ENCODE assay signal across 8 cellular contexts in genomic region chr4:184649971-184650855, GRCh38. TPM values are rescaled to one million over a fixed set of nuclear protein-coding genes. Genes with fewer than 3 reads are reported as not detected.
A peak's percentile ranks its signal among the peaks of the same experiment; 100 is the strongest.
DNase-seq lines count a peak whose midpoint lies in the region; ATAC-seq and TF ChIP-seq lines count a peak whose summit lies in the region.

No MANE protein-coding gene starts in this region.

- TF ChIP-seq CTCF in epithelial cell of proximal tubule (conservative IDR thresholded peaks at IDR 0.05; ENCODE audit: low read depth, low read length) (no peak), nephron progenitor cell (IDR thresholded peaks at IDR 0.05) (no peak)

- no peaks in the 10 kb centered on the region for H3K36me3 ChIP-seq in CD8-positive, alpha-beta memory T cell (ENCODE audit: insufficient read depth, low read length)

- peak overlapping the region; percentile 69 for H3K27ac ChIP-seq in CD8-positive, alpha-beta memory T cell (ENCODE audit: low read depth, low read length)

- H3K36me3 Mint-ChIP-seq in CD8-positive, alpha-beta memory T cell: peaks cover 0 to 38% (median 6%) of the 10 kb centered on the region in 3 donors
- H3K36me3 Mint-ChIP-seq in T-helper 17 cell (ENCODE audit: low read depth) (peaks cover 7% of the 10 kb centered on the region), nephron progenitor cell (ENCODE audit: low read depth) (peaks cover 10% of the 10 kb centered on the region)

- no peaks in the 10 kb centered on the region for H3K27me3 ChIP-seq in CD8-positive, alpha-beta memory T cell (ENCODE audit: insufficient read depth, low read length, poor library complexity, severe bottlenecking)

- peaks cover 41% of the 10 kb centered on the region for H3K4me1 ChIP-seq in CD8-positive, alpha-beta memory T cell (ENCODE audit: insufficient read depth, low read length)

- H3K9me3 ChIP-seq in CD8-positive, alpha-beta memory T cell (ENCODE audit: low read length): no peaks in the 10 kb centered on the region
- no peaks in the 10 kb centered on the region for H3K9me3 ChIP-seq in T-helper 17 cell (ENCODE audit: control insufficient read depth, low read length, poor library complexity, severe bottlenecking)

- no peaks in the 10 kb centered on the region for H3K9me3 Mint-ChIP-seq in CD8-positive, alpha-beta memory T cell
- H3K9me3 Mint-ChIP-seq in nephron progenitor cell: no peaks in the 10 kb centered on the region

- peak overlapping the region; percentile 69 for H3K4me3 ChIP-seq in CD8-positive, alpha-beta memory T cell (ENCODE audit: low read length)
- peak overlapping the region; percentile 83 for H3K4me3 ChIP-seq in epithelial cell of proximal tubule (ENCODE audit: low read depth, low read length)

- CTCF ChIA-PET in CD8-positive, alpha-beta memory T cell (lab: Charles Lee): interaction anchor here (0.9 to 3.1 kb wide), 8 partner anchors 13 to 390 kb away, joined by 3 to 18 read pairs (median 6); partner anchors contain the start of gene CENPU

- peak overlapping the region; percentile 88 to 97 (median 92) for H3K4me3 Mint-ChIP-seq in CD8-positive, alpha-beta memory T cell
- H3K4me3 Mint-ChIP-seq in T-helper 17 cell (peak overlapping the region; percentile 98), nephron progenitor cell (peak overlapping the region; percentile 92)

- peak; percentile 10 for ATAC-seq in GM19023 (IDR thresholded peaks at IDR 0.05; ENCODE audit: unreplicated experiment)
- ATAC-seq in HG03378 (IDR thresholded peaks at IDR 0.05; ENCODE audit: unreplicated experiment): peak; percentile 19
- ATAC-seq in T-helper 17 cell: peak; percentile 2

- DNase-seq in CD8-positive, alpha-beta memory T cell: peak in 1 of 5 donors; percentile 49
- DNase-seq in T-helper 17 cell (no peak), epithelial cell of proximal tubule (ENCODE audit: low read depth) (no peak), nephron progenitor cell (peak; percentile 24), inferior parietal cortex (ENCODE audit: extremely low spot score) (no peak), UCSD-AML1 (lab: John Stamatoyannopoulos, UW; ENCODE audit: unreplicated experiment) (no peak)

- H3K4me1 Mint-ChIP-seq in CD8-positive, alpha-beta memory T cell: peaks cover 45 to 58% (median 51%) of the 10 kb centered on the region in 3 donors
- H3K4me1 Mint-ChIP-seq in T-helper 17 cell: peaks cover 36% of the 10 kb centered on the region
- peaks cover 49% of the 10 kb centered on the region for H3K4me1 Mint-ChIP-seq in nephron progenitor cell

- peak overlapping the region; percentile 75 to 98 (median 94) for H3K27ac Mint-ChIP-seq in CD8-positive, alpha-beta memory T cell
- peak overlapping the region; percentile 98 for H3K27ac Mint-ChIP-seq in T-helper 17 cell
- peak overlapping the region; percentile 98 for H3K27ac Mint-ChIP-seq in nephron progenitor cell

- H3K27me3 Mint-ChIP-seq in CD8-positive, alpha-beta memory T cell: no peaks in the 10 kb centered on the region
- H3K27me3 Mint-ChIP-seq in T-helper 17 cell (no peaks in the 10 kb centered on the region), nephron progenitor cell (ENCODE audit: low read depth, poor library complexity) (peaks cover 5% of the 10 kb centered on the region)

- POLR2A ChIA-PET in CD8-positive, alpha-beta memory T cell (lab: Charles Lee): interaction anchor here (1.0 to 2.4 kb wide), 6 partner anchors 84 to 386 kb away, joined by 3 to 17 read pairs (median 10); partner anchors contain the start of genes ACSL1, CENPU and IRF2

RNA-seq across cellular contexts. Expression of gene PRIMPOL, which starts 0.7 kb away (rescaled TPM):
- 10 to 100 TPM; 19.0 to 20.2 TPM for total RNA-seq in CD8-positive, alpha-beta memory T cell
- 13.8 TPM for polyA plus RNA-seq in CD8-positive, alpha-beta memory T cell
- total RNA-seq in T-helper 17 cell (1 to 10 TPM; 5.9 to 9.5 TPM), epithelial cell of proximal tubule (12.4 and 16.7 TPM in 2 replicates)

RNA-seq across cellular contexts. Expression of gene CASP3, which starts 1.0 kb away (rescaled TPM):
- total RNA-seq in CD8-positive, alpha-beta memory T cell: 10 to 100 TPM; 75.1 to 77.1 TPM
- 7.1 TPM for polyA plus RNA-seq in CD8-positive, alpha-beta memory T cell
- total RNA-seq in T-helper 17 cell (10 to 100 TPM in 1 of 2 donors, 1 to 10 TPM in 1; 8.6 to 18.5 TPM), epithelial cell of proximal tubule (56.1 and 58.2 TPM in 2 replicates)
